Comparison of ENCODE assay signal across 1 cellular context in genomic region chr2:25361261-25362048, GRCh38.
TF ChIP-seq lines count a peak whose summit lies in the region.

No MANE protein-coding gene starts in this region.

TF ChIP-seq in SK-N-SH, 30 proteins besides CTCF, POLR2A, EP300 and RAD21 (continued from another document):
- TF ChIP-seq PBX3 (IDR thresholded peaks at IDR 0.05) (no peak), NFIC (IDR thresholded peaks at IDR 0.05; ENCODE audit: borderline replicate concordance) (no peak), MAX (IDR thresholded peaks at IDR 0.05; ENCODE audit: low read depth) (no peak), MXI1 (IDR thresholded peaks at IDR 0.05; ENCODE audit: low read depth, low read length) (no peak)
